13 cellular contexts compared by ENCODE assay signal in genomic region chr7:111796671-111797070, GRCh38.
DNase-seq lines count a peak whose midpoint lies in the region; ATAC-seq and TF ChIP-seq lines count a peak whose summit lies in the region.
"Had no signal": no experiment of that assay in that cellular context is flagged by ENCODE, and none has a peak within 500 bp of the region (broad histone marks: within the 10 kb centered on the region; RNA-seq: fewer than 3 reads in every experiment).

No MANE protein-coding gene starts in this region.

- ATAC-seq in WTC11 (no peak), lower lobe of right lung (no peak), GM21367 (IDR thresholded peaks at IDR 0.05; ENCODE audit: unreplicated experiment) (no peak)

- H3K4me3 ChIP-seq in GM23248 (no peak overlapping the region), lower lobe of right lung (no peak overlapping the region)
- H3K4me3 ChIP-seq: suprapubic skin had no signal

- H3K4me1 ChIP-seq in GM23248 (ENCODE audit: insufficient read depth) (no peaks in the 10 kb centered on the region), lower lobe of right lung (no peaks in the 10 kb centered on the region)
- H3K4me1 ChIP-seq: Caco-2, suprapubic skin had no signal

- TF ChIP-seq CTCF in WTC11 (IDR thresholded peaks at IDR 0.05) = no peak
- no peak for TF ChIP-seq CTCF in glutamatergic neuron (IDR thresholded peaks at IDR 0.05; ENCODE audit: partially characterized antibody, unreplicated experiment)
- TF ChIP-seq CTCF in lower lobe of right lung (IDR thresholded peaks at IDR 0.05) = no peak

- H3K4me3 Mint-ChIP-seq in WTC11 (no peak overlapping the region), glutamatergic neuron (ENCODE audit: unreplicated experiment) (no peak overlapping the region)
- H3K4me3 Mint-ChIP-seq: brain; T-helper 2 cell treated with Interferon-gamma antibody and Interleukin-4, amounts not matched to agents 5 μg/mL and 100 μg/mL, for 36 hours had no signal

- H3K9ac ChIP-seq in GM23248 = no peak overlapping the region

- H2AFZ ChIP-seq in GM23248 = no peak overlapping the region

- in situ Hi-C loops in Caki2 (cut with HindIII; ENCODE audit: low pct_unique_long_range_greater_than_20kb, low sequenced_read_pairs) = no loop called here
- in situ Hi-C loops in GM23248 (cut with MboI) = no loop called here

- no peaks in the 10 kb centered on the region for H3K9me2 ChIP-seq in GM23248 (ENCODE audit: insufficient read depth)

- 68% methylated on average over 7 of the region's 7 CpGs for WGBS in GM23248 (ENCODE audit: low coverage in 1 of 2, low lambda C conversion rate in 2 of 2, missing lambda C conversion rate in 2 of 2), 2 experiments

- CTCF ChIA-PET in WTC11 (lab: Charles Lee) = no interaction called here

- H3K36me3 ChIP-seq in GM23248 (ENCODE audit: low read depth) (no peaks in the 10 kb centered on the region), lower lobe of right lung (peaks cover 10% of the 10 kb centered on the region)
- H3K36me3 ChIP-seq: suprapubic skin had no signal

- H3K9me3 Mint-ChIP-seq in WTC11 (peaks cover 82% of the 10 kb centered on the region), glutamatergic neuron (ENCODE audit: unreplicated experiment) (peaks cover 17% of the 10 kb centered on the region)

- H3K4me2 ChIP-seq in GM23248 (ENCODE audit: unreplicated experiment) = no peak overlapping the region

- no peaks in the 10 kb centered on the region for H3K79me2 ChIP-seq in GM23248 (ENCODE audit: insufficient read depth)

- H3K4me1 Mint-ChIP-seq in WTC11 (no peaks in the 10 kb centered on the region), glutamatergic neuron (ENCODE audit: low read depth, unreplicated experiment) (no peaks in the 10 kb centered on the region)
- H3K4me1 Mint-ChIP-seq: brain had no signal

- H4K20me1 ChIP-seq in GM23248 (ENCODE audit: insufficient read depth) = no peaks in the 10 kb centered on the region

- H3K36me3 Mint-ChIP-seq in WTC11 (peaks cover 78% of the 10 kb centered on the region), glutamatergic neuron (ENCODE audit: unreplicated experiment) (peaks cover 58% of the 10 kb centered on the region)

- H3K9me3 ChIP-seq in GM23248 (ENCODE audit: low read depth) (peaks cover 6% of the 10 kb centered on the region), lower lobe of right lung (peaks cover 54% of the 10 kb centered on the region)

- peaks cover 15% of the 10 kb centered on the region; the same call in 1 of the 2 replicates for H3K27me3 Mint-ChIP-seq in WTC11 (ENCODE audit: low read depth)
- peaks cover 6% of the 10 kb centered on the region for H3K27me3 Mint-ChIP-seq in glutamatergic neuron (ENCODE audit: unreplicated experiment)
- H3K27me3 Mint-ChIP-seq: brain had no signal

- H3K27ac Mint-ChIP-seq in WTC11 (no peak overlapping the region), glutamatergic neuron (ENCODE audit: unreplicated experiment) (no peak overlapping the region)
- H3K27ac Mint-ChIP-seq: brain; T-helper 2 cell treated with Interferon-gamma antibody and Interleukin-4, amounts not matched to agents 5 μg/mL and 100 μg/mL, for 36 hours had no signal

- POLR2A ChIA-PET in WTC11 (lab: Charles Lee) = no interaction called here

- DNase-seq in Caki2 (ENCODE audit: low read depth) = peak; percentile 21
- peak; percentile 1 for DNase-seq in GM23248
- peak; percentile 23 for DNase-seq in WTC11 (ENCODE audit: low spot score)
- DNase-seq in glutamatergic neuron = peak; percentile 23
- DNase-seq in NCI-H1694 treated with DMSO at 0.1 percent for 48 hours (lab: John Stamatoyannopoulos, UW) = no peak
- no peak for DNase-seq in lower lobe of right lung
- DNase-seq: activated T-cell treated with anti-CD3 and anti-CD28 coated beads, Interleukin-2, amount 50 U/mL, for 1 hour; NCI-H2171 had no signal

- no peak overlapping the region for H3K27ac ChIP-seq in GM23248
- H3K27ac ChIP-seq in lower lobe of right lung = no peak overlapping the region
- H3K27ac ChIP-seq: suprapubic skin had no signal

- intact Hi-C loops in lower lobe of right lung (cut with DNase I) = no loop called here

- H3F3A ChIP-seq in GM23248 (ENCODE audit: insufficient read depth) = no peaks in the 10 kb centered on the region

- no peaks in the 10 kb centered on the region for H3K27me3 ChIP-seq in GM23248 (replicated peaks; ENCODE audit: insufficient read depth)
- H3K27me3 ChIP-seq in lower lobe of right lung (ENCODE audit: low read depth) = no peaks in the 10 kb centered on the region
- H3K27me3 ChIP-seq: suprapubic skin had no signal

TF ChIP-seq in WTC11, 78 proteins besides CTCF, POLR2A, EP300 and RAD21:
- TF ChIP-seq STAT6 (CRISPR knock-in tag; conservative IDR thresholded peaks at IDR 0.05; ENCODE audit: low read depth) (no peak), RORB (CRISPR knock-in tag; IDR thresholded peaks at IDR 0.05) (no peak), ZNF263 (CRISPR knock-in tag; IDR thresholded peaks at IDR 0.05; ENCODE audit: low read depth) (no peak), ZNF317 (CRISPR knock-in tag; IDR thresholded peaks at IDR 0.05; ENCODE audit: borderline replicate concordance, low read depth) (no peak), E2F4 (CRISPR knock-in tag; IDR thresholded peaks at IDR 0.05; ENCODE audit: borderline replicate concordance, low read depth) (no peak), HMGA2 (CRISPR knock-in tag; IDR thresholded peaks at IDR 0.05) (no peak)

Comparison
In these comparisons a context has a peak if more than half of its experiments do, and no peak if none do; other contexts are left out.
1. DNase-seq: peak in Caki2 (single experiment), GM23248 (single experiment), WTC11 (single experiment) and glutamatergic neuron (single experiment); none in NCI-H1694 treated with DMSO at 0.1 percent for 48 hours (single experiment) and lower lobe of right lung (single experiment).